In genomic region chr10:93462881-93463280, GRCh38 we compare ENCODE assay signal across 7 cellular contexts. TPM values are rescaled to one million over a fixed set of nuclear protein-coding genes. Genes with fewer than 3 reads are reported as not detected.
A peak's percentile ranks its signal among the peaks of the same experiment; 100 is the strongest.
DNase-seq lines count a peak whose midpoint lies in the region; ATAC-seq and TF ChIP-seq lines count a peak whose summit lies in the region.

No MANE protein-coding gene starts in this region.

- peak overlapping the region; percentile 32 for H3K4me2 ChIP-seq in fibroblast of lung (ENCODE audit: extremely low read depth, insufficient read depth, low read length)

- peaks cover 8% of the 10 kb centered on the region for H3K4me1 Mint-ChIP-seq in T-helper 17 cell
- peaks cover 16% of the 10 kb centered on the region for H3K4me1 Mint-ChIP-seq in stimulated activated memory B cell treated with anti-CD40 and anti-IgM and Interleukin-4, amounts not matched to agents 10 μg/mL and 1 μg/mL and 100 μg/mL, for 72 hours

- H3K9ac ChIP-seq in fibroblast of lung (ENCODE audit: insufficient read depth, low read length), result no peak overlapping the region

- peak overlapping the region; percentile 96 for H3K27ac ChIP-seq in fibroblast of lung (ENCODE audit: insufficient read depth, low read length)

- no peak overlapping the region for H3K4me3 ChIP-seq in fibroblast of lung (replicated peaks in 1 of 4; ENCODE audit: control extremely low read depth in 1 of 4, insufficient read depth in 1 of 4, low read depth in 3 of 4, low read length in 4 of 4)

- peaks cover 74% of the 10 kb centered on the region for H3K79me2 ChIP-seq in fibroblast of lung (ENCODE audit: control insufficient read depth, insufficient read depth, low read length)

- H3K4me3 Mint-ChIP-seq in T-helper 17 cell, result peak overlapping the region; percentile 39
- no peak overlapping the region for H3K4me3 Mint-ChIP-seq in stimulated activated memory B cell treated with anti-CD40 and anti-IgM and Interleukin-4, amounts not matched to agents 10 μg/mL and 1 μg/mL and 100 μg/mL, for 72 hours

- H3K36me3 Mint-ChIP-seq in T-helper 17 cell (ENCODE audit: low read depth), result no peaks in the 10 kb centered on the region
- no peaks in the 10 kb centered on the region for H3K36me3 Mint-ChIP-seq in stimulated activated memory B cell treated with anti-CD40 and anti-IgM and Interleukin-4, amounts not matched to agents 10 μg/mL and 1 μg/mL and 100 μg/mL, for 72 hours

- peaks cover 3% of the 10 kb centered on the region for H3K36me3 ChIP-seq in fibroblast of lung (ENCODE audit: control insufficient read depth, insufficient read depth, low read length)

- no peaks in the 10 kb centered on the region for H3K27me3 ChIP-seq in fibroblast of lung (ENCODE audit: control insufficient read depth, insufficient read depth, low read length)

- peaks cover 66% of the 10 kb centered on the region for H3K4me1 ChIP-seq in fibroblast of lung (ENCODE audit: control insufficient read depth, extremely low read depth, insufficient read depth, low read length)

- DNase-seq in M059J (ENCODE audit: low read depth), result peak; percentile 94
- DNase-seq in T-helper 17 cell, result no peak
- peak; percentile 46 to 76 for DNase-seq in fibroblast of lung (ENCODE audit: low read depth in 2 of 2)
- no peak for DNase-seq in superior temporal gyrus (ENCODE audit: extremely low spot score)
- no peak for DNase-seq in Ammon's horn (ENCODE audit: low spot score)

- H4K20me1 ChIP-seq in fibroblast of lung (ENCODE audit: control insufficient read depth, extremely low read depth, insufficient read depth, low read length), result no peaks in the 10 kb centered on the region

- peaks cover 7% of the 10 kb centered on the region for H3K27me3 Mint-ChIP-seq in T-helper 17 cell
- H3K27me3 Mint-ChIP-seq in stimulated activated memory B cell treated with anti-CD40 and anti-IgM and Interleukin-4, amounts not matched to agents 10 μg/mL and 1 μg/mL and 100 μg/mL, for 72 hours, result peaks cover 6% of the 10 kb centered on the region

- H2AFZ ChIP-seq in fibroblast of lung (ENCODE audit: low read length), result no peak overlapping the region

- H3K9me3 Mint-ChIP-seq in stimulated activated memory B cell treated with anti-CD40 and anti-IgM and Interleukin-4, amounts not matched to agents 10 μg/mL and 1 μg/mL and 100 μg/mL, for 72 hours, result no peaks in the 10 kb centered on the region

- ATAC-seq in T-helper 17 cell (peak; percentile 51), GM21381 (IDR thresholded peaks at IDR 0.05; ENCODE audit: unreplicated experiment) (no peak)
- ATAC-seq in stimulated activated memory B cell treated with anti-CD40 and anti-IgM and Interleukin-4, amounts not matched to agents 10 μg/mL and 1 μg/mL and 100 μg/mL, for 72 hours, result peak; percentile 60

- H3K9me3 ChIP-seq in T-helper 17 cell (ENCODE audit: control insufficient read depth, low read length, poor library complexity, severe bottlenecking) (no peaks in the 10 kb centered on the region), fibroblast of lung (ENCODE audit: control insufficient read depth, insufficient read depth, low read depth, low read length) (no peaks in the 10 kb centered on the region)

- peak overlapping the region; percentile 81 for H3K27ac Mint-ChIP-seq in T-helper 17 cell
- peak overlapping the region; percentile 23 for H3K27ac Mint-ChIP-seq in stimulated activated memory B cell treated with anti-CD40 and anti-IgM and Interleukin-4, amounts not matched to agents 10 μg/mL and 1 μg/mL and 100 μg/mL, for 72 hours

- no peak for TF ChIP-seq CTCF in fibroblast of lung (conservative IDR thresholded peaks at IDR 0.05 in 1 of 2, IDR thresholded peaks at IDR 0.05 in 1 of 2; ENCODE audit: low read depth in 1 of 2, low read length in 2 of 2)

RNA-seq across cellular contexts. Expression of gene MYOF, which starts 19.3 kb away (rescaled TPM):
- 80.3 and 128 TPM in 2 replicates for total RNA-seq in M059J (2014; rRNA removed; shearing (Covaris generic))
- total RNA-seq in T-helper 17 cell (1 to 10 TPM in 1 of 2 donors, under 1 TPM in 1; 0.81 to 1.6 TPM), fibroblast of lung (161 and 298 TPM in 2 replicates)
- polyA plus RNA-seq in fibroblast of lung, result 215 and 314 TPM in 2 replicates
- polyA plus RNA-seq in fibroblast of lung (2012), result 184 and 340 TPM in 2 replicates
- 121 and 188 TPM in 2 replicates for polyA minus RNA-seq in fibroblast of lung (ENCODE audit: low replicate concordance)

RNA-seq across cellular contexts. Expression of gene CEP55, which starts 33.5 kb away (rescaled TPM):
- 85.5 and 87.9 TPM in 2 replicates for total RNA-seq in M059J (2014; rRNA removed; shearing (Covaris generic))
- total RNA-seq in T-helper 17 cell, result under 1 TPM; 0.27 to 0.63 TPM
- 2.1 and 19.0 TPM in 2 replicates for total RNA-seq in fibroblast of lung
- polyA plus RNA-seq in fibroblast of lung, result 16.1 and 51.6 TPM in 2 replicates
- 10.1 and 35.8 TPM in 2 replicates for polyA plus RNA-seq in fibroblast of lung (2012)
- polyA minus RNA-seq in fibroblast of lung (ENCODE audit: low replicate concordance), result 2.0 and 2.1 TPM in 2 replicates

Comparison
In these comparisons a context has a peak if more than half of its experiments do, and no peak if none do; other contexts are left out.
1. DNase-seq: peak in M059J (single experiment) and fibroblast of lung (2 of 2); none in T-helper 17 cell (0 of 3), superior temporal gyrus (single experiment) and Ammon's horn (single experiment).
2. RNA of gene MYOF, which starts 19.3 kb away (total RNA-seq): 161 to 298 TPM in fibroblast of lung and 80.3 to 128 TPM in M059J; 0.81 to 1.6 TPM in T-helper 17 cell; every median in the first group is over 10 times any median in the second.